Comparison of ENCODE assay signal across 2 cellular contexts in the genomic region with DNA sequence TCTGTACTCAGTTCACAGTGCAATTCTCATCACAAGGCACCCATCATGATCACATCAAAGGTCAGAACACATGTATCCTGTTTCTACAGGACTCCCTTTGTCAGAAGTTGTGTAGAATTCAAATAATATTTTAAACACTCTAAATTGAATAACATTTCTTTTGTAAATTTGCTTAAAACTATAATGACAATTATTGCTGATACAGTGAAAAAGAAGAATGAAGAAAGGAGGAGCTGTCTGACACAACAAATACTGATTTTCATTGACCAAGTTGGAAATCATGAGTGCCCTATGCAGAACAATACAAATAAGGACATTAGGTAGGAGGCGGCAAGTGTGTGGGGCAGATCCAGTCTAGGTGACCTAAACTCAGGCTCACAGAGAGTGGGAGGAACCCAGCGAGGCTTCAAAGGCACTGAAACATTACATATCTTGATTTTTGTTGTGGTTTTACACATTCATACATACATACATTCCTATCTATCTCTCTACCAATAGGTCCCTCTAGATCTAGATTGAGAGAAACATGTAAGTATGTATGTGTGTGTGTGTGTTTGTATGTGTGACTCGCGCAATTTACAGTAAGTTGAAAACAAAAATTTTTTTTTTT.
TF ChIP-seq lines count a peak whose summit lies in the region.

No MANE protein-coding gene starts in this region.

TF ChIP-seq in HepG2, 621 proteins besides CTCF, POLR2A, EP300 and RAD21:
- TF ChIP-seq MAFF (IDR thresholded peaks at IDR 0.05; ENCODE audit: low read depth, low read length) (peak; percentile 92), MAFK (conservative IDR thresholded peaks at IDR 0.05 in 1 of 2, IDR thresholded peaks at IDR 0.05 in 1 of 2; ENCODE audit: low read length in 2 of 2) (peak; percentile 91 to 95), STAT5B (CRISPR knock-in tag; IDR thresholded peaks at IDR 0.05) (no peak)

TF ChIP-seq in K562, 482 proteins besides CTCF, POLR2A, EP300 and RAD21:
- TF ChIP-seq, protein P1, sequence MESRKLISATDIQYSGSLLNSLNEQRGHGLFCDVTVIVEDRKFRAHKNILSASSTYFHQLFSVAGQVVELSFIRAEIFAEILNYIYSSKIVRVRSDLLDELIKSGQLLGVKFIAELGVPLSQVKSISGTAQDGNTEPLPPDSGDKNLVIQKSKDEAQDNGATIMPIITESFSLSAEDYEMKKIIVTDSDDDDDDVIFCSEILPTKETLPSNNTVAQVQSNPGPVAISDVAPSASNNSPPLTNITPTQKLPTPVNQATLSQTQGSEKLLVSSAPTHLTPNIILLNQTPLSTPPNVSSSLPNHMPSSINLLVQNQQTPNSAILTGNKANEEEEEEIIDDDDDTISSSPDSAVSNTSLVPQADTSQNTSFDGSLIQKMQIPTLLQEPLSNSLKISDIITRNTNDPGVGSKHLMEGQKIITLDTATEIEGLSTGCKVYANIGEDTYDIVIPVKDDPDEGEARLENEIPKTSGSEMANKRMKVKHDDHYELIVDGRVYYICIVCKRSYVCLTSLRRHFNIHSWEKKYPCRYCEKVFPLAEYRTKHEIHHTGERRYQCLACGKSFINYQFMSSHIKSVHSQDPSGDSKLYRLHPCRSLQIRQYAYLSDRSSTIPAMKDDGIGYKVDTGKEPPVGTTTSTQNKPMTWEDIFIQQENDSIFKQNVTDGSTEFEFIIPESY (CRISPR knock-in tag; IDR thresholded peaks at IDR 0.05) = 0 out of 2 replicates have a peak, but pooled peaks have one; percentile 21
- TF ChIP-seq C11orf30 (IDR thresholded peaks at IDR 0.05; ENCODE audit: low read depth) = peak; percentile 82
- no peak for TF ChIP-seq SMARCA5 (IDR thresholded peaks at IDR 0.05)
- TF ChIP-seq MAFF (IDR thresholded peaks at IDR 0.05; ENCODE audit: low read length) = peak; percentile 74
- TF ChIP-seq ZNF316 (IDR thresholded peaks at IDR 0.05) = peak; percentile 93
- no peak for TF ChIP-seq ZNF41 (CRISPR knock-in tag; conservative IDR thresholded peaks at IDR 0.05)
- peak; percentile 77 for TF ChIP-seq MAFG (tag; conservative IDR thresholded peaks at IDR 0.05)
- no peak for TF ChIP-seq RFX5 (IDR thresholded peaks at IDR 0.05; ENCODE audit: low read depth, low read length)
- TF ChIP-seq MAFK (IDR thresholded peaks at IDR 0.05; ENCODE audit: low read length) = peak; percentile 72
- no peak for TF ChIP-seq MYBL2 (IDR thresholded peaks at IDR 0.05; ENCODE audit: low read depth)
- no peak for TF ChIP-seq MYBL2 (CRISPR knock-in tag; IDR thresholded peaks at IDR 0.05; ENCODE audit: borderline replicate concordance)
- TF ChIP-seq, protein P2, sequence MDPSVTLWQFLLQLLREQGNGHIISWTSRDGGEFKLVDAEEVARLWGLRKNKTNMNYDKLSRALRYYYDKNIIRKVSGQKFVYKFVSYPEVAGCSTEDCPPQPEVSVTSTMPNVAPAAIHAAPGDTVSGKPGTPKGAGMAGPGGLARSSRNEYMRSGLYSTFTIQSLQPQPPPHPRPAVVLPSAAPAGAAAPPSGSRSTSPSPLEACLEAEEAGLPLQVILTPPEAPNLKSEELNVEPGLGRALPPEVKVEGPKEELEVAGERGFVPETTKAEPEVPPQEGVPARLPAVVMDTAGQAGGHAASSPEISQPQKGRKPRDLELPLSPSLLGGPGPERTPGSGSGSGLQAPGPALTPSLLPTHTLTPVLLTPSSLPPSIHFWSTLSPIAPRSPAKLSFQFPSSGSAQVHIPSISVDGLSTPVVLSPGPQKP (CRISPR knock-in tag; IDR thresholded peaks at IDR 0.05) = no peak
- TF ChIP-seq, protein P3, sequence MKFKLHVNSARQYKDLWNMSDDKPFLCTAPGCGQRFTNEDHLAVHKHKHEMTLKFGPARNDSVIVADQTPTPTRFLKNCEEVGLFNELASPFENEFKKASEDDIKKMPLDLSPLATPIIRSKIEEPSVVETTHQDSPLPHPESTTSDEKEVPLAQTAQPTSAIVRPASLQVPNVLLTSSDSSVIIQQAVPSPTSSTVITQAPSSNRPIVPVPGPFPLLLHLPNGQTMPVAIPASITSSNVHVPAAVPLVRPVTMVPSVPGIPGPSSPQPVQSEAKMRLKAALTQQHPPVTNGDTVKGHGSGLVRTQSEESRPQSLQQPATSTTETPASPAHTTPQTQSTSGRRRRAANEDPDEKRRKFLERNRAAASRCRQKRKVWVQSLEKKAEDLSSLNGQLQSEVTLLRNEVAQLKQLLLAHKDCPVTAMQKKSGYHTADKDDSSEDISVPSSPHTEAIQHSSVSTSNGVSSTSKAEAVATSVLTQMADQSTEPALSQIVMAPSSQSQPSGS (CRISPR knock-in tag; IDR thresholded peaks at IDR 0.05) = no peak
